15 cellular contexts compared by ENCODE assay signal in genomic region chr2:236749346-236749745, GRCh38.
DNase-seq lines count a peak whose midpoint lies in the region; ATAC-seq and TF ChIP-seq lines count a peak whose summit lies in the region.
"Had no signal": no experiment of that assay in that cellular context is flagged by ENCODE, and none has a peak within 500 bp of the region (broad histone marks: within the 10 kb centered on the region; RNA-seq: fewer than 3 reads in every experiment).

No MANE protein-coding gene starts in this region.

- H2AFZ ChIP-seq in neural progenitor cell (replicated peaks) = no peak overlapping the region

- peaks cover 51% of the 10 kb centered on the region for H3K4me1 ChIP-seq in neural progenitor cell
- H3K4me1 ChIP-seq: HAP-1 had no signal

- no peaks in the 10 kb centered on the region for H3K36me3 Mint-ChIP-seq in neural progenitor cell
- H3K36me3 Mint-ChIP-seq: CD8-positive, alpha-beta memory T cell had no signal

- H3K27me3 Mint-ChIP-seq in neural progenitor cell (ENCODE audit: insufficient read depth, low read depth) = peaks cover 2% of the 10 kb centered on the region

- no peak overlapping the region for H3K9ac ChIP-seq in neural progenitor cell
- H3K9ac ChIP-seq: KMS-11 had no signal

- H3K27ac ChIP-seq in neural progenitor cell = no peak overlapping the region
- H3K27ac ChIP-seq: KMS-11 had no signal

- TF ChIP-seq CTCF in NB4 (IDR thresholded peaks at IDR 0.05; ENCODE audit: low read depth, low read length) = no peak
- TF ChIP-seq CTCF in choroid plexus epithelial cell (conservative IDR thresholded peaks at IDR 0.05; ENCODE audit: low read depth, low read length) = no peak
- TF ChIP-seq CTCF in neural progenitor cell (IDR thresholded peaks at IDR 0.05) = no peak

- peaks cover 60% of the 10 kb centered on the region for H3K4me1 Mint-ChIP-seq in neural progenitor cell
- H3K4me1 Mint-ChIP-seq: CD8-positive, alpha-beta memory T cell had no signal

- no peaks in the 10 kb centered on the region for H4K20me1 ChIP-seq in neural progenitor cell (ENCODE audit: low read depth)

- ATAC-seq in GM18873 (IDR thresholded peaks at IDR 0.05; ENCODE audit: low FRiP score, unreplicated experiment) (no peak), GM21737 (IDR thresholded peaks at IDR 0.05; ENCODE audit: unreplicated experiment) (no peak)
- ATAC-seq: activated CD4-positive, CD25-positive, alpha-beta regulatory T cell treated with anti-CD3 and anti-CD28 coated beads, Interleukin-2, amount 50 U/mL, for 24 hours; activated T-cell treated with anti-CD3 and anti-CD28 coated beads, Interleukin-2, amount 50 U/mL, for 4 hours had no signal

- H3K27me3 ChIP-seq in neural progenitor cell = no peaks in the 10 kb centered on the region

- H3K36me3 ChIP-seq in neural progenitor cell = no peaks in the 10 kb centered on the region
- H3K36me3 ChIP-seq: HAP-1 had no signal

- peak overlapping the region; percentile 58 for H3K27ac Mint-ChIP-seq in neural progenitor cell

- peaks cover 6% of the 10 kb centered on the region for H3F3A ChIP-seq in neural progenitor cell (ENCODE audit: low read depth)

- no peak overlapping the region for H3K4me2 ChIP-seq in neural progenitor cell
- H3K4me2 ChIP-seq: KMS-11 had no signal

- H3K9me3 Mint-ChIP-seq in neural progenitor cell = no peaks in the 10 kb centered on the region
- H3K9me3 Mint-ChIP-seq: activated T-cell treated with anti-CD3 and anti-CD28 coated beads, Interleukin-2, amount 50 U/mL, for 4 hours; CD8-positive, alpha-beta memory T cell had no signal

- H3K4me3 Mint-ChIP-seq in neural progenitor cell = no peak overlapping the region
- H3K4me3 Mint-ChIP-seq: activated T-cell treated with anti-CD3 and anti-CD28 coated beads, Interleukin-2, amount 50 U/mL, for 4 hours; CD8-positive, alpha-beta memory T cell had no signal

- no peak for TF ChIP-seq POLR2A in NB4 (IDR thresholded peaks at IDR 0.05; ENCODE audit: extremely low read depth, insufficient read length)

- H3K4me3 ChIP-seq in NB4 (ENCODE audit: low read depth, low read length) = no peak overlapping the region
- H3K4me3 ChIP-seq in choroid plexus epithelial cell (ENCODE audit: low read depth, low read length) = no peak overlapping the region
- H3K4me3 ChIP-seq in neural progenitor cell = no peak overlapping the region
- H3K4me3 ChIP-seq: HAP-1 had no signal

- no peaks in the 10 kb centered on the region for H3K79me2 ChIP-seq in neural progenitor cell (ENCODE audit: low read depth)

- DNase-seq in DMS79 treated with DMSO at 0.1 percent for 48 hours (lab: John Stamatoyannopoulos, UW) = peak; percentile 73
- DNase-seq in NB4 (ENCODE audit: low read depth) = peak; percentile 20
- peak; percentile 48 for DNase-seq in choroid plexus epithelial cell (ENCODE audit: low read depth)
- no peak for DNase-seq in neural progenitor cell (ENCODE audit: low spot score)
- DNase-seq in NCI-H2029 (lab: John Stamatoyannopoulos, UW) = no peak
- no peak for DNase-seq in stimulated activated CD8-positive, alpha-beta memory T cell treated with anti-CD3 and anti-CD28 coated beads, Interleukin-4, amount 100 ng/mL, for 48 hours
- DNase-seq: activated T-cell treated with anti-CD3 and anti-CD28 coated beads, Interleukin-2, amount 50 U/mL, for 4 hours; CD8-positive, alpha-beta memory T cell; NCI-H446; stimulated activated CD4-positive, alpha-beta T cell treated with anti-CD3 and anti-CD28 coated beads, Interleukin-15, amount 100 ng/mL, for 24 hours had no signal

- no peaks in the 10 kb centered on the region for H3K9me3 ChIP-seq in neural progenitor cell (ENCODE audit: low read depth)
- H3K9me3 ChIP-seq: HAP-1 had no signal

Comparison
In these comparisons a context has a peak if more than half of its experiments do, and no peak if none do; other contexts are left out.
1. DNase-seq: peak in DMS79 treated with DMSO at 0.1 percent for 48 hours (single experiment), NB4 (single experiment) and choroid plexus epithelial cell (single experiment); none in neural progenitor cell (single experiment), NCI-H2029 (single experiment) and stimulated activated CD8-positive, alpha-beta memory T cell treated with anti-CD3 and anti-CD28 coated beads, Interleukin-4, amount 100 ng/mL, for 48 hours (single experiment).